1 cellular context compared by ENCODE assay signal in genomic region chr19:6453951-6454565, GRCh38.
TF ChIP-seq lines count a peak whose summit lies in the region.

No MANE protein-coding gene starts in this region.

TF ChIP-seq in GM12878, 131 proteins besides CTCF, POLR2A, EP300 and RAD21:
- TF ChIP-seq SMAD5 (IDR thresholded peaks at IDR 0.05; ENCODE audit: low read depth) (no peak), CBX5 (IDR thresholded peaks at IDR 0.05; ENCODE audit: low read depth) (peak; percentile 79; the same call in 1 of the 2 replicates)
TF ChIP-seq in GM12878: peak in this region for 1.
